16 cellular contexts compared by ENCODE assay signal in the genomic region with DNA sequence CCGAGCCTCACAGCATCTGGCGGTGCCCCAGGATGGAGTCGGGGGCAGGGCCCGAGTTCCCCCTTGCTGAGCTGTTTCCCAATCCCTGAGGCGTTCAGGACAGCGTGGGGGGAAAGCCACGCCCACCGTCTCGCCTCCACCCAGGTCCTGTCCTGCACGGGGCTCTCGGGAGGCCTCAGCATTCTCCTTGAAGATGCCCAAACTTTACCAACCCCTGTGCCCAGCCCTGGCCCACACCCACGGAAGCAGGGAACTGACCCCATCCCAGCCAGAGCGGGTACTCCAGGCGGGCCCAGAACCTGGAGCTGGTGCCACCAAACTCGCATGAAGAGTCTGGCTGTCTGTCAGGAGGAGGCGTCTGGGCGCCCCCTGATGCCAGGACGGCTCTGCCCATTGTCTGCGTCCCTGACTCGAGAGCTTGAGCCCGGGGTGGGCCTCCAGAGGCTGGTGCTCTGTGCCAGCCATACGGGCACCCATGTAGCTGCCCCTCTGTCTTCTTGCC. TPM values are rescaled to one million over a fixed set of nuclear protein-coding genes. Genes with fewer than 3 reads are reported as not detected.
DNase-seq lines count a peak whose midpoint lies in the region; ATAC-seq, FAIRE-seq and TF ChIP-seq lines count a peak whose summit lies in the region.
"Had no signal": no experiment of that assay in that cellular context is flagged by ENCODE, and none has a peak within 500 bp of the region (broad histone marks: within the 10 kb centered on the region; RNA-seq: fewer than 3 reads in every experiment).

No MANE protein-coding gene starts in this region.

- no peak overlapping the region for H3K4me3 Mint-ChIP-seq in astrocyte (ENCODE audit: unreplicated experiment)
- H3K4me3 Mint-ChIP-seq: dendritic cell treated with granulocyte-macrophage colony-stimulating factor and Interleukin-4, amounts not matched to agents 40 ng/mL and 50 ng/mL, for 4 days had no signal

- FAIRE-seq in astrocyte (lab: Jason Lieb, UNC) (no peak), H54 (lab: Jason Lieb, UNC) (no peak)

- no peaks in the 10 kb centered on the region for H3K9me3 Mint-ChIP-seq in astrocyte (ENCODE audit: unreplicated experiment)
- H3K9me3 Mint-ChIP-seq: dendritic cell treated with granulocyte-macrophage colony-stimulating factor and Interleukin-4, amounts not matched to agents 40 ng/mL and 50 ng/mL, for 4 days had no signal

- H2AFZ ChIP-seq in astrocyte (ENCODE audit: low read depth, low read length) = peak overlapping the region; percentile 5

- H3K27ac Mint-ChIP-seq in astrocyte (ENCODE audit: unreplicated experiment) = no peak overlapping the region
- H3K27ac Mint-ChIP-seq: dendritic cell treated with granulocyte-macrophage colony-stimulating factor and Interleukin-4, amounts not matched to agents 40 ng/mL and 50 ng/mL, for 4 days had no signal

- H3K27ac ChIP-seq in astrocyte (ENCODE audit: low read depth, low read length) = no peak overlapping the region
- H3K27ac ChIP-seq in tibial artery = peak overlapping the region; percentile 96 to 99
- H3K27ac ChIP-seq: SJSA1 had no signal

- TF ChIP-seq CTCF in astrocyte (IDR thresholded peaks at IDR 0.05; ENCODE audit: insufficient read depth, low read depth, low read length) (no peak), tibial artery (IDR thresholded peaks at IDR 0.05) (no peak)

- H3K27me3 Mint-ChIP-seq in astrocyte (ENCODE audit: low read depth, unreplicated experiment) = no peaks in the 10 kb centered on the region

- peak; percentile 15 for DNase-seq in activated CD8-positive, alpha-beta memory T cell treated with anti-CD3 and anti-CD28 coated beads, Interleukin-2, amount 50 U/mL, for 4 hours
- no peak for DNase-seq in activated CD8-positive, alpha-beta memory T cell treated with anti-CD3 and anti-CD28 coated beads, Interleukin-2, amount 50 U/mL, for 48 hours
- DNase-seq in astrocyte (ENCODE audit: low read depth) = no peak
- peak; percentile 53 for DNase-seq in kidney tubule cell (ENCODE audit: low spot score)
- DNase-seq in tibial artery = peak; percentile 75 to 98
- no peak for DNase-seq in activated CD4-positive, alpha-beta T cell treated with anti-CD3 and anti-CD28 coated beads, Interleukin-2, amount 50 U/mL, for 1 hour
- no peak for DNase-seq in H54 (ENCODE audit: insufficient read length, low spot score)
- DNase-seq: activated CD4-positive, CD25-positive, alpha-beta regulatory T cell treated with anti-CD3 and anti-CD28 coated beads, Interleukin-2, amount 50 U/mL, for 72 hours; activated effector memory CD4-positive, alpha-beta T cell treated with anti-CD3 and anti-CD28 coated beads, Interleukin-2, amount 50 U/mL, for 16 hours; GOT3; MG63 had no signal

- H3K4me3 ChIP-seq in astrocyte (ENCODE audit: insufficient read depth, low read depth, low read length) (no peak overlapping the region), tibial artery (peak overlapping the region; percentile 13 to 20)
- H3K4me3 ChIP-seq: heart right ventricle, MG63, SJSA1, smooth muscle cell had no signal

- intact Hi-C loops in tibial artery (cut with DNase I; ENCODE audit: low total_unique reads) = no loop called here

- H3K4me2 ChIP-seq in astrocyte (ENCODE audit: low read length) = no peak overlapping the region
- H3K4me2 ChIP-seq: smooth muscle cell had no signal

- H3K36me3 ChIP-seq in astrocyte (ENCODE audit: insufficient read depth, low read length) = no peaks in the 10 kb centered on the region
- no peaks in the 10 kb centered on the region for H3K36me3 ChIP-seq in tibial artery
- H3K36me3 ChIP-seq: heart right ventricle, MG63 had no signal

- H3K36me3 Mint-ChIP-seq in astrocyte (ENCODE audit: low read depth, unreplicated experiment) = no peaks in the 10 kb centered on the region

- H3K27me3 ChIP-seq in astrocyte (ENCODE audit: insufficient read depth, low read length) (no peaks in the 10 kb centered on the region), tibial artery (no peaks in the 10 kb centered on the region)
- H3K27me3 ChIP-seq: heart right ventricle, MG63, SJSA1 had no signal

- TF ChIP-seq POLR2A in H54 (IDR thresholded peaks at IDR 0.05; ENCODE audit: low read depth, low read length) = no peak

- no peak for ATAC-seq in HG03457 (IDR thresholded peaks at IDR 0.05; ENCODE audit: unreplicated experiment)
- ATAC-seq: heart right ventricle had no signal

- no peak overlapping the region for H3K9ac ChIP-seq in astrocyte (ENCODE audit: low read length)

- H3K9me3 ChIP-seq in astrocyte (ENCODE audit: insufficient read depth, low read depth, low read length) = no peaks in the 10 kb centered on the region
- H3K9me3 ChIP-seq in tibial artery = no peaks in the 10 kb centered on the region
- H3K9me3 ChIP-seq: heart right ventricle, MG63, SJSA1 had no signal

- H3K4me1 Mint-ChIP-seq in astrocyte (ENCODE audit: low read depth, unreplicated experiment) = peaks cover 9% of the 10 kb centered on the region

- H3K4me1 ChIP-seq in astrocyte (ENCODE audit: insufficient read depth, low read length) (peaks cover 42% of the 10 kb centered on the region), tibial artery (peaks cover 1 to 79% (median 68%) of the 10 kb centered on the region in 4 donors)

- no peaks in the 10 kb centered on the region for H3K79me2 ChIP-seq in astrocyte (ENCODE audit: insufficient read depth, low read length)

- H4K20me1 ChIP-seq in astrocyte (ENCODE audit: insufficient read depth, low read length) = no peaks in the 10 kb centered on the region

RNA-seq across cellular contexts. Expression of gene POFUT2, which starts 35.3 kb away (rescaled TPM):
- total RNA-seq in astrocyte = 109 and 119 TPM in 2 replicates

Comparison
In these comparisons a context has a peak if more than half of its experiments do, and no peak if none do; other contexts are left out.
1. DNase-seq: peak in activated CD8-positive, alpha-beta memory T cell treated with anti-CD3 and anti-CD28 coated beads, Interleukin-2, amount 50 U/mL, for 4 hours (single experiment), kidney tubule cell (single experiment) and tibial artery (2 of 2); none in activated CD8-positive, alpha-beta memory T cell treated with anti-CD3 and anti-CD28 coated beads, Interleukin-2, amount 50 U/mL, for 48 hours (single experiment), astrocyte (single experiment), activated CD4-positive, alpha-beta T cell treated with anti-CD3 and anti-CD28 coated beads, Interleukin-2, amount 50 U/mL, for 1 hour (single experiment) and H54 (single experiment).